18 cellular contexts compared by ENCODE assay signal in genomic region chr3:158249183-158249582, GRCh38.
DNase-seq lines count a peak whose midpoint lies in the region; ATAC-seq, FAIRE-seq and TF ChIP-seq lines count a peak whose summit lies in the region.
"Had no signal": no experiment of that assay in that cellular context is flagged by ENCODE, and none has a peak within 500 bp of the region (broad histone marks: within the 10 kb centered on the region; RNA-seq: fewer than 3 reads in every experiment).

No MANE protein-coding gene starts in this region.

- no peak for TF ChIP-seq CTCF in D721Med (IDR thresholded peaks at IDR 0.05; ENCODE audit: insufficient read depth, missing control alignments)
- TF ChIP-seq CTCF in esophagus muscularis mucosa (IDR thresholded peaks at IDR 0.05), result no peak
- no peak for TF ChIP-seq CTCF in glutamatergic neuron (IDR thresholded peaks at IDR 0.05; ENCODE audit: partially characterized antibody, unreplicated experiment)

- no peak for TF ChIP-seq EP300 in esophagus muscularis mucosa (IDR thresholded peaks at IDR 0.05)

- H3K27me3 Mint-ChIP-seq in glutamatergic neuron (ENCODE audit: unreplicated experiment), result peaks cover 3% of the 10 kb centered on the region
- H3K27me3 Mint-ChIP-seq: dendritic cell treated with granulocyte-macrophage colony-stimulating factor and Interleukin-4, amounts not matched to agents 40 ng/mL and 50 ng/mL, for 4 days had no signal

- H3K9me3 ChIP-seq in esophagus muscularis mucosa, result peaks cover 0 to 5% (median 2%) of the 10 kb centered on the region in 4 donors
- H3K9me3 ChIP-seq: body of pancreas had no signal

- 81% methylated on average over 2 of the region's 2 CpGs for WGBS in esophagus muscularis mucosa

- no peaks in the 10 kb centered on the region for H3K4me1 ChIP-seq in esophagus muscularis mucosa
- H3K4me1 ChIP-seq: body of pancreas had no signal

- ATAC-seq in GM18907 (IDR thresholded peaks at IDR 0.05; ENCODE audit: unreplicated experiment) (peak; percentile 62), GM21576 (IDR thresholded peaks at IDR 0.05; ENCODE audit: unreplicated experiment) (peak; percentile 66), HG03139 (IDR thresholded peaks at IDR 0.05; ENCODE audit: unreplicated experiment) (peak; percentile 51)
- ATAC-seq: activated CD4-positive, CD25-positive, alpha-beta regulatory T cell treated with anti-CD3 and anti-CD28 coated beads, Interleukin-2, amount 50 U/mL, for 24 hours; body of pancreas; CD8-positive, alpha-beta T cell had no signal

- H3K4me1 Mint-ChIP-seq in glutamatergic neuron (ENCODE audit: low read depth, unreplicated experiment), result no peaks in the 10 kb centered on the region
- H3K4me1 Mint-ChIP-seq: neural crest cell had no signal

- no peaks in the 10 kb centered on the region for H3K27me3 ChIP-seq in esophagus muscularis mucosa
- H3K27me3 ChIP-seq: body of pancreas, MG63 had no signal

- intact Hi-C loops in esophagus muscularis mucosa (cut with DNase I), result no loop called here

- no peak overlapping the region for H3K27ac ChIP-seq in esophagus muscularis mucosa (replicated peaks in 1 of 4)
- H3K27ac ChIP-seq: body of pancreas had no signal

- peak; percentile 25 for FAIRE-seq in D721Med (lab: Jason Lieb, UNC)

- TF ChIP-seq POLR2A in esophagus muscularis mucosa (IDR thresholded peaks at IDR 0.05; ENCODE audit: low read depth), result no peak

- no peak overlapping the region for H3K27ac Mint-ChIP-seq in glutamatergic neuron (ENCODE audit: unreplicated experiment)
- H3K27ac Mint-ChIP-seq: activated naive CD4-positive, alpha-beta T cell treated with anti-CD3 and anti-CD28 coated beads for 36 hours; CD8-positive, alpha-beta T cell; dendritic cell treated with granulocyte-macrophage colony-stimulating factor and Interleukin-4, amounts not matched to agents 40 ng/mL and 50 ng/mL, for 4 days; T-helper 1 cell treated with Interleukin-12 subunit alpha and Interleukin-12 subunit beta and Interleukin-4 antibody, amounts not matched to agents 30 μg/mL and 1 μg/mL, for 36 hours had no signal

- H3K36me3 ChIP-seq in esophagus muscularis mucosa, result peaks cover 0 to 5% (median 0%) of the 10 kb centered on the region in 4 donors

- DNase-seq in D721Med (ENCODE audit: insufficient read length, low spot score), result no peak
- no peak for DNase-seq in esophagus muscularis mucosa (ENCODE audit: extremely low spot score)
- DNase-seq in glutamatergic neuron, result no peak
- DNase-seq in C1 segment of cervical spinal cord (lab: John Stamatoyannopoulos, UW), result no peak
- no peak for DNase-seq in SW 1271 (lab: John Stamatoyannopoulos, UW)
- DNase-seq: ACHN; activated naive CD4-positive, alpha-beta T cell treated with anti-CD3 and anti-CD28 coated beads for 36 hours; body of pancreas; CD8-positive, alpha-beta T cell; MG63; NCI-H2029 had no signal

- peaks cover 2% of the 10 kb centered on the region for H3K9me3 Mint-ChIP-seq in glutamatergic neuron (ENCODE audit: unreplicated experiment)

- no peak overlapping the region for H3K4me3 ChIP-seq in esophagus muscularis mucosa
- H3K4me3 ChIP-seq: body of pancreas, MG63 had no signal

- H3K4me3 Mint-ChIP-seq in glutamatergic neuron (ENCODE audit: unreplicated experiment), result no peak overlapping the region
- H3K4me3 Mint-ChIP-seq: activated naive CD4-positive, alpha-beta T cell treated with anti-CD3 and anti-CD28 coated beads for 36 hours; CD8-positive, alpha-beta T cell; dendritic cell treated with granulocyte-macrophage colony-stimulating factor and Interleukin-4, amounts not matched to agents 40 ng/mL and 50 ng/mL, for 4 days; neural crest cell; T-helper 1 cell treated with Interleukin-12 subunit alpha and Interleukin-12 subunit beta and Interleukin-4 antibody, amounts not matched to agents 30 μg/mL and 1 μg/mL, for 36 hours had no signal

- peaks cover 22% of the 10 kb centered on the region for H3K36me3 Mint-ChIP-seq in glutamatergic neuron (ENCODE audit: unreplicated experiment)
